ENCODE assay signal across 7 cellular contexts in genomic region chr16:21952793-21953540, GRCh38.
A peak's percentile ranks its signal among the peaks of the same experiment; 100 is the strongest.
DNase-seq lines count a peak whose midpoint lies in the region; ATAC-seq and TF ChIP-seq lines count a peak whose summit lies in the region.

TSS of gene UQCRC2 (plus strand) at chr16:21953361. CDS start at chr16:21953424, 63 bp downstream.

- peak; percentile 69 for ATAC-seq in GM18519 (IDR thresholded peaks at IDR 0.05; ENCODE audit: low FRiP score, unreplicated experiment)
- peak; percentile 91 for ATAC-seq in HG03045 (IDR thresholded peaks at IDR 0.05; ENCODE audit: unreplicated experiment)

- TF ChIP-seq CTCF in retinal pigment epithelial cell (conservative IDR thresholded peaks at IDR 0.05; ENCODE audit: low read depth, low read length): no peak

- DNase-seq in NCI-H2081 treated with DMSO at 0.1 percent for 48 hours (lab: John Stamatoyannopoulos, UW) (peak; percentile 82), T1000 (lab: John Stamatoyannopoulos, UW) (peak; percentile 89), astrocyte of the hippocampus (ENCODE audit: low read depth, low spot score) (peak; percentile 96), hypothalamus (lab: John Stamatoyannopoulos, UW) (peak; percentile 56 to 99 (median 83)), retinal pigment epithelial cell (ENCODE audit: low read depth) (peak; percentile 85)

- peak within 1 kb of the TSS; percentile 100 for H3K4me3 ChIP-seq in retinal pigment epithelial cell (ENCODE audit: low read length)

Comparison
In these comparisons a context has a peak if more than half of its experiments do, and no peak if none do; other contexts are left out.
1. Peak in every context shown above with its lines: DNase-seq, ATAC-seq and H3K4me3 ChIP-seq.